In the genomic region with DNA sequence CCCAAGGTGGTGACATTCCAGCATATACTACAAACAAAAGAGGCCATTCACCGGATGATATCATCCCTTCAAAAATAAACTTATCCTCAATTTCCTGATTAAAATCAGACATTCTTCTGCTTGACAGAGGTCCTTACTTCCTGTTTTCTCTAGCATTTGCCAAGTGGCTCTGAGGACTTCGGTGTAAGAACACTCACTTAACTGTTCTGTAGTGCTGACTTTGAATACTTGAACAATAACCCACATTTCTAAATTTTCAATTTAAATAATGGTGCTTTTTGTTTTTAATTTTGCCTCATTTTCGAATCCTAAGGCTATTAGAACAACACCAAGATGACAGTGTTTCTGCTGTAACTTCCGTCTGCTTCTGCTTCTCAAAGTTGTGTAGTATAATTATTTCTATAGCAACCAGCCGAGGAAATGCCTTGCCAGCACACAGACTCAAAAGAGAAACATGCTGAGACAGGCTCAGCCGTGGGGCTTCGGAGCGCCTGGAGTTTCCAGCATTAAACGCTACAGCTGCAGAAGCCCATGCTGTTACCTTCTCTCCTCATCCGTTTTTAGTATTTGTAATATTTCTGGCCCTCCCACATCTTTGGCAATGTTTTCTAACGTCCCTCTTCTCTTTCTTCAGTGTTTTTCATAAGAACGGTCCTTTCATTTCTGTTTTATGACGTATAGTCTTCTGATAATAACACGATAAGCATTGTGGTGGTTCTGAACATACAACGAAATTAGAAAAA, we compare ENCODE assay signal across 8 cellular contexts. TPM values are rescaled to one million over a fixed set of nuclear protein-coding genes. Genes with fewer than 3 reads are reported as not detected.
DNase-seq lines count a peak whose midpoint lies in the region; ATAC-seq and TF ChIP-seq lines count a peak whose summit lies in the region.

No MANE protein-coding gene starts in this region.

- H3K27me3 ChIP-seq in HUES64 (ENCODE audit: insufficient read depth, low read length): no peaks in the 10 kb centered on the region
- H3K27me3 ChIP-seq in ovary: no peaks in the 10 kb centered on the region
- no peaks in the 10 kb centered on the region for H3K27me3 ChIP-seq in thyroid gland

- peak overlapping the region; percentile 88 for H3K4me3 Mint-ChIP-seq in activated naive CD4-positive, alpha-beta T cell treated with anti-CD3 and anti-CD28 coated beads, Interleukin-2, amount 50 U/mL, for 24 hours

- DNase-seq in Caki2 (ENCODE audit: low read depth): peak; percentile 76
- peak; percentile 16 for DNase-seq in SK-N-DZ (ENCODE audit: low spot score)
- peak; percentile 87 for DNase-seq in glomerular endothelial cell (ENCODE audit: extremely low read depth, low read depth, low spot score)
- peak; percentile 66 to 77 (median 66) for DNase-seq in ovary
- peak; percentile 72 to 77 for DNase-seq in thyroid gland

- H3K27ac ChIP-seq in HUES64 (ENCODE audit: low read depth, low read length) (peak overlapping the region; percentile 43), ovary (peak overlapping the region in 1 of 2 donors; percentile 31), thyroid gland (peak overlapping the region; percentile 92 to 97 (median 95))

- in situ Hi-C loops in Caki2 (cut with HindIII; ENCODE audit: low pct_unique_long_range_greater_than_20kb, low sequenced_read_pairs): no loop called here

- WGBS in HUES64: 47% methylated on average over 11 of the region's 15 CpGs
- 1% methylated on average over 15 of the region's 15 CpGs for WGBS in ovary, 3 donors
- 1 to 2% methylated on average over 15 of the region's 15 CpGs for WGBS in thyroid gland, 2 donors

- TF ChIP-seq POLR2A in ovary (IDR thresholded peaks at IDR 0.05) (peak; percentile 33), thyroid gland (IDR thresholded peaks at IDR 0.05) (peak in 1 of 2 donors; percentile 82)

- peaks cover 2% of the 10 kb centered on the region for H3K36me3 Mint-ChIP-seq in activated naive CD4-positive, alpha-beta T cell treated with anti-CD3 and anti-CD28 coated beads, Interleukin-2, amount 50 U/mL, for 24 hours

- peak overlapping the region; percentile 23; the same call in 1 of the 2 replicates for H3K4me3 ChIP-seq in HUES64 (ENCODE audit: low read length)
- peak overlapping the region; percentile 28 for H3K4me3 ChIP-seq in ovary
- H3K4me3 ChIP-seq in thyroid gland (replicated peaks in 1 of 3): peak overlapping the region; percentile 17 to 45 (median 39)

- H3K27me3 Mint-ChIP-seq in activated naive CD4-positive, alpha-beta T cell treated with anti-CD3 and anti-CD28 coated beads, Interleukin-2, amount 50 U/mL, for 24 hours: no peaks in the 10 kb centered on the region

- H3K9me3 Mint-ChIP-seq in activated naive CD4-positive, alpha-beta T cell treated with anti-CD3 and anti-CD28 coated beads, Interleukin-2, amount 50 U/mL, for 24 hours: no peaks in the 10 kb centered on the region

- H3K9ac ChIP-seq in HUES64 (ENCODE audit: low read depth, low read length): peak overlapping the region; percentile 11; the same call in 1 of the 2 replicates

- H3K36me3 ChIP-seq in HUES64 (ENCODE audit: insufficient read depth, low read length) (no peaks in the 10 kb centered on the region), ovary (no peaks in the 10 kb centered on the region), thyroid gland (no peaks in the 10 kb centered on the region)

- H3K9me3 ChIP-seq in HUES64 (ENCODE audit: insufficient read depth, low read depth, low read length) (no peaks in the 10 kb centered on the region), ovary (no peaks in the 10 kb centered on the region), thyroid gland (no peaks in the 10 kb centered on the region)

- no peak for TF ChIP-seq EP300 in ovary (IDR thresholded peaks at IDR 0.05)

- peak overlapping the region; percentile 93 for H3K27ac Mint-ChIP-seq in activated naive CD4-positive, alpha-beta T cell treated with anti-CD3 and anti-CD28 coated beads, Interleukin-2, amount 50 U/mL, for 24 hours

- peak; percentile 93 for ATAC-seq in GM21423 (IDR thresholded peaks at IDR 0.05; ENCODE audit: unreplicated experiment)

- TF ChIP-seq CTCF in ovary (IDR thresholded peaks at IDR 0.05): no peak
- no peak for TF ChIP-seq CTCF in thyroid gland (IDR thresholded peaks at IDR 0.05)

- intact Hi-C loops in ovary (cut with DNase I): no loop called here
- intact Hi-C loops in thyroid gland (cut with DNase I): no loop called here

- peaks cover 21% of the 10 kb centered on the region for H3K4me1 ChIP-seq in HUES64 (ENCODE audit: insufficient read depth, low read length)
- peaks cover 1% of the 10 kb centered on the region for H3K4me1 ChIP-seq in ovary (ENCODE audit: insufficient read depth)
- H3K4me1 ChIP-seq in thyroid gland: peaks cover 12 to 22% of the 10 kb centered on the region in 2 donors

- peaks cover 47% of the 10 kb centered on the region for H3K4me1 Mint-ChIP-seq in activated naive CD4-positive, alpha-beta T cell treated with anti-CD3 and anti-CD28 coated beads, Interleukin-2, amount 50 U/mL, for 24 hours

RNA-seq across cellular contexts. Expression of gene ANXA1, which starts 19.5 kb away (rescaled TPM):
- total RNA-seq in Caki2 (2014; rRNA removed; shearing (Covaris generic); ENCODE audit: low replicate concordance): 715 and 779 TPM in 2 replicates
- polyA plus RNA-seq in HUES64 (2013, experiment 1 of 2): 8.1 TPM
- polyA plus RNA-seq in HUES64 (2013, experiment 2 of 2): 7.5 TPM
- polyA plus RNA-seq in SK-N-DZ (2014; cell fraction: cytosol; rRNA removed): not detected in 2 replicates
- polyA plus RNA-seq in SK-N-DZ (2014; cell fraction: nucleus; rRNA removed): not detected in 2 replicates
- total RNA-seq in glomerular endothelial cell: 519 and 682 TPM in 2 replicates
- 100 to 1,000 TPM in 3 of 7 donors, 10 to 100 TPM in 4; 67.5 to 472 (median 93.5) TPM for total RNA-seq in ovary
- polyA plus RNA-seq in ovary: 100 to 1,000 TPM; 118 to 141 TPM
- total RNA-seq in thyroid gland: 100 to 1,000 TPM; 236 to 442 (median 247) TPM

Comparison
In these comparisons a context has a peak if more than half of its experiments do, and no peak if none do; other contexts are left out.
1. DNase-seq: peak in every context shown above with its lines; median percentile 87 in glomerular endothelial cell; 76 in Caki2; 74 in thyroid gland; 66 in ovary; 16 in SK-N-DZ.